Comparison of ENCODE assay signal across 11 cellular contexts in the genomic region with DNA sequence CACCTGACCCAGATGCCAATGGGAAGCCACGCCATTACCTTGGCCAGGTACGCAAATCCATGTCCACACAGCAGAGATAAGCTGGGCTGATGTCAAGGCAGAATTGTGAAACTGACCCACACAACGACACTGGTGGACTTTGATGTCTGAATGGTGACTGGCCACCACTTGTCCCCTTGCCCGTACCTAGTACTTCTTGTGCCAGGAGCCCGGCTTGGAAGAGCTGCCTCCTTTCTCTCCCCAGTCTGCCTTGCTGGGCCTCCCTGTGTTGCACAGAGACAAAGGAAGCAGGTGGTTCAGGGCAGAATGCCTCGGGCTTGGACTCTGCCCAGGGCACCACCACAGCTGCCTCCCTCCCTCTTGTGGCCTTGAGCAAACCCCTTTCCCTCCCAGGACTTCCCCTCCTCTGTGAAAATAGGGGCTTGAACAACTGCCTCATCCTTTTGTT. TPM values are rescaled to one million over a fixed set of nuclear protein-coding genes. Genes with fewer than 3 reads are reported as not detected.
DNase-seq lines count a peak whose midpoint lies in the region; ATAC-seq and TF ChIP-seq lines count a peak whose summit lies in the region.
"Had no signal": no experiment of that assay in that cellular context is flagged by ENCODE, and none has a peak within 500 bp of the region (broad histone marks: within the 10 kb centered on the region; RNA-seq: fewer than 3 reads in every experiment).

No MANE protein-coding gene starts in this region.

- H3K27me3 Mint-ChIP-seq in CD8-positive, alpha-beta T cell (ENCODE audit: low read depth) = no peaks in the 10 kb centered on the region
- no peaks in the 10 kb centered on the region for H3K27me3 Mint-ChIP-seq in naive thymus-derived CD4-positive, alpha-beta T cell
- H3K27me3 Mint-ChIP-seq in T-helper 17 cell = no peaks in the 10 kb centered on the region

- DNase-seq in CD8-positive, alpha-beta T cell = no peak
- DNase-seq in NCI-H146 treated with DMSO at 0.1 percent for 48 hours (lab: John Stamatoyannopoulos, UW; ENCODE audit: unreplicated experiment) = peak; percentile 51
- peak; percentile 84 for DNase-seq in colonic mucosa
- no peak for DNase-seq in naive thymus-derived CD4-positive, alpha-beta T cell
- no peak for DNase-seq in omental fat pad (ENCODE audit: low spot score)
- no peak for DNase-seq in T-helper 17 cell
- DNase-seq in NCI-H1048 (lab: John Stamatoyannopoulos, UW) = no peak
- DNase-seq in lower leg skin (ENCODE audit: low spot score in 2 of 2) = no peak
- DNase-seq: NCI-H226 had no signal

- H3K36me3 Mint-ChIP-seq in CD8-positive, alpha-beta T cell = peaks cover 76% of the 10 kb centered on the region
- peaks cover 10 to 38% (median 11%) of the 10 kb centered on the region in 5 donors for H3K36me3 Mint-ChIP-seq in naive thymus-derived CD4-positive, alpha-beta T cell
- peaks cover 7% of the 10 kb centered on the region for H3K36me3 Mint-ChIP-seq in T-helper 17 cell (ENCODE audit: low read depth)

- peaks cover 62% of the 10 kb centered on the region for H3K4me1 ChIP-seq in CD8-positive, alpha-beta T cell (ENCODE audit: insufficient read depth, low read length)
- peaks cover 24% of the 10 kb centered on the region for H3K4me1 ChIP-seq in colonic mucosa
- peaks cover 6 to 35% of the 10 kb centered on the region in 2 donors for H3K4me1 ChIP-seq in naive thymus-derived CD4-positive, alpha-beta T cell (ENCODE audit: control insufficient read depth in 2 of 2, insufficient read depth in 2 of 2, low read length in 2 of 2)

- no peak overlapping the region for H3K4me3 Mint-ChIP-seq in CD8-positive, alpha-beta T cell
- H3K4me3 Mint-ChIP-seq in naive thymus-derived CD4-positive, alpha-beta T cell = peak overlapping the region in 1 of 10 donors; percentile 2
- no peak overlapping the region for H3K4me3 Mint-ChIP-seq in T-helper 17 cell

- POLR2A ChIA-PET in CD8-positive, alpha-beta T cell (lab: Charles Lee) = interaction anchor here (1.3 kb wide), 1 partner anchor 11 kb away, joined by 3 read pairs; no protein-coding TSS in a partner anchor
- POLR2A ChIA-PET in naive thymus-derived CD4-positive, alpha-beta T cell (lab: Charles Lee) = interaction anchor here (0.7 to 2.2 kb wide), 2 partner anchors 12 to 356 kb away, joined by 3 to 9 read pairs; no protein-coding TSS in a partner anchor

- no peak for TF ChIP-seq CTCF in CD8-positive, alpha-beta T cell (IDR thresholded peaks at IDR 0.05)
- no peak for TF ChIP-seq CTCF in colonic mucosa (IDR thresholded peaks at IDR 0.05)
- no peak for TF ChIP-seq CTCF in omental fat pad (IDR thresholded peaks at IDR 0.05)
- TF ChIP-seq CTCF in lower leg skin (IDR thresholded peaks at IDR 0.05) = no peak

- H3K9me3 ChIP-seq in CD8-positive, alpha-beta T cell (ENCODE audit: low read length) = no peaks in the 10 kb centered on the region
- no peaks in the 10 kb centered on the region for H3K9me3 ChIP-seq in colonic mucosa
- no peaks in the 10 kb centered on the region for H3K9me3 ChIP-seq in naive thymus-derived CD4-positive, alpha-beta T cell (ENCODE audit: control insufficient read depth in 2 of 3, low read length in 3 of 3)
- no peaks in the 10 kb centered on the region for H3K9me3 ChIP-seq in T-helper 17 cell (ENCODE audit: control insufficient read depth, low read length, poor library complexity, severe bottlenecking)

- peaks cover 60% of the 10 kb centered on the region for H3K36me3 ChIP-seq in CD8-positive, alpha-beta T cell (ENCODE audit: insufficient read depth, low read length)
- H3K36me3 ChIP-seq in colonic mucosa = peaks cover 27% of the 10 kb centered on the region
- H3K36me3 ChIP-seq in naive thymus-derived CD4-positive, alpha-beta T cell (ENCODE audit: control insufficient read depth in 2 of 3, insufficient read depth in 3 of 3, low read length in 3 of 3) = peaks cover 5 to 73% (median 32%) of the 10 kb centered on the region in 3 experiments

- no peak for TF ChIP-seq POLR2A in lower leg skin (IDR thresholded peaks at IDR 0.05)

- H3K9ac ChIP-seq in colonic mucosa (ENCODE audit: low read depth in 2 of 2, low read length in 2 of 2) = peak overlapping the region; percentile 37 to 57

- intact Hi-C loops in CD8-positive, alpha-beta T cell (cut with DNase I, micrococcal nuclease) = no loop called here
- intact Hi-C loops in colonic mucosa (cut with DNase I) = no loop called here
- intact Hi-C loops in naive thymus-derived CD4-positive, alpha-beta T cell (cut with micrococcal nuclease) = no loop called here
- intact Hi-C loops in lower leg skin (cut with DNase I; ENCODE audit: low total_unique reads) = no loop called here

- no peak overlapping the region for H3K27ac ChIP-seq in CD8-positive, alpha-beta T cell (ENCODE audit: low read depth, low read length)
- peak overlapping the region; percentile 46 for H3K27ac ChIP-seq in colonic mucosa
- H3K27ac ChIP-seq in naive thymus-derived CD4-positive, alpha-beta T cell (ENCODE audit: low read depth, low read length) = peak overlapping the region; percentile 3
- H3K27ac ChIP-seq: HL-60 had no signal

- no peak for ATAC-seq in CD8-positive, alpha-beta T cell
- no peak for ATAC-seq in naive thymus-derived CD4-positive, alpha-beta T cell
- ATAC-seq in omental fat pad (ENCODE audit: low FRiP score) (no peak), T-helper 17 cell (no peak)
- ATAC-seq: SK-N-SH treated with all-trans-retinoic acid at 6 μM for 48 hours had no signal

- H3K4me3 ChIP-seq in CD8-positive, alpha-beta T cell (ENCODE audit: low read depth, low read length) = no peak overlapping the region
- H3K4me3 ChIP-seq in colonic mucosa = no peak overlapping the region
- H3K4me3 ChIP-seq in naive thymus-derived CD4-positive, alpha-beta T cell (ENCODE audit: low read length) = no peak overlapping the region
- H3K4me3 ChIP-seq in lower leg skin (ENCODE audit: low read depth, poor library complexity, severe bottlenecking) = no peak overlapping the region

- CTCF ChIA-PET in CD8-positive, alpha-beta T cell (lab: Charles Lee) = interaction anchor here (0.8 to 8.4 kb wide), 6 partner anchors 12 to 162 kb away, joined by 3 to 80 read pairs (median 10); no protein-coding TSS in a partner anchor
- CTCF ChIA-PET in naive thymus-derived CD4-positive, alpha-beta T cell (lab: Charles Lee) = interaction anchor here (0.7 to 2.0 kb wide), 6 partner anchors 8 to 129 kb away, joined by 3 to 6 read pairs (median 4); no protein-coding TSS in a partner anchor

- H3K9me3 Mint-ChIP-seq in CD8-positive, alpha-beta T cell = no peaks in the 10 kb centered on the region
- H3K9me3 Mint-ChIP-seq in naive thymus-derived CD4-positive, alpha-beta T cell = no peaks in the 10 kb centered on the region

- H3K4me1 Mint-ChIP-seq in CD8-positive, alpha-beta T cell (ENCODE audit: low read depth) = peaks cover 48% of the 10 kb centered on the region
- peaks cover 30 to 62% (median 40%) of the 10 kb centered on the region in 7 donors for H3K4me1 Mint-ChIP-seq in naive thymus-derived CD4-positive, alpha-beta T cell
- peaks cover 22% of the 10 kb centered on the region for H3K4me1 Mint-ChIP-seq in T-helper 17 cell

- WGBS in lower leg skin, 2 donors = 70 to 71% methylated on average over 6 of the region's 6 CpGs

- H3K27me3 ChIP-seq in CD8-positive, alpha-beta T cell (ENCODE audit: insufficient read depth, low read length) = no peaks in the 10 kb centered on the region
- no peaks in the 10 kb centered on the region for H3K27me3 ChIP-seq in colonic mucosa
- H3K27me3 ChIP-seq in naive thymus-derived CD4-positive, alpha-beta T cell (ENCODE audit: control insufficient read depth in 2 of 2, insufficient read depth in 2 of 2, low read length in 2 of 2) = no peaks in the 10 kb centered on the region

- peak overlapping the region; percentile 66 for H3K27ac Mint-ChIP-seq in CD8-positive, alpha-beta T cell
- peak overlapping the region in 4 of 9 donors; percentile 45 to 84 (median 70) for H3K27ac Mint-ChIP-seq in naive thymus-derived CD4-positive, alpha-beta T cell
- no peak overlapping the region for H3K27ac Mint-ChIP-seq in T-helper 17 cell

RNA-seq across cellular contexts. Expression of gene PTGES2, which starts 23.3 kb away (rescaled TPM):
- total RNA-seq in CD8-positive, alpha-beta T cell = 10 to 100 TPM; 38.8 to 44.6 TPM
- total RNA-seq in colonic mucosa (100 to 1,000 TPM in 1 of 2 donors, 10 to 100 TPM in 1; 93.7 to 142 TPM), omental fat pad (10 to 100 TPM; 34.6 to 59.4 (median 53.0) TPM), T-helper 17 cell (10 to 100 TPM; 46.4 to 58.2 TPM), lower leg skin (10 to 100 TPM; 32.6 to 66.5 (median 56.3) TPM)
- total RNA-seq in naive thymus-derived CD4-positive, alpha-beta T cell = 10 to 100 TPM; 52.0 to 70.8 (median 61.3) TPM
- 10 to 100 TPM; 32.3 to 36.1 TPM for polyA plus RNA-seq in naive thymus-derived CD4-positive, alpha-beta T cell

RNA-seq across cellular contexts. Expression of gene SLC25A25, which starts 36.2 kb away (rescaled TPM):
- total RNA-seq in CD8-positive, alpha-beta T cell = 10 to 100 TPM; 12.1 to 12.2 TPM
- total RNA-seq in colonic mucosa (10 to 100 TPM; 12.3 to 19.7 TPM), omental fat pad (100 to 1,000 TPM in 2 of 4 donors, 10 to 100 TPM in 2; 37.8 to 147 (median 102) TPM), T-helper 17 cell (10 to 100 TPM; 16.3 to 20.4 TPM), lower leg skin (10 to 100 TPM; 26.4 to 40.3 (median 32.0) TPM)
- 10 to 100 TPM; 12.4 to 26.3 (median 15.1) TPM for total RNA-seq in naive thymus-derived CD4-positive, alpha-beta T cell
- 10 to 100 TPM in 1 of 2 donors, 1 to 10 TPM in 1; 8.4 to 14.7 TPM for polyA plus RNA-seq in naive thymus-derived CD4-positive, alpha-beta T cell

RNA-seq across cellular contexts. Expression of gene NAIF1, which starts 37.1 kb away (rescaled TPM):
- total RNA-seq in CD8-positive, alpha-beta T cell = 10 to 100 TPM; 14.4 to 15.0 TPM
- 10 to 100 TPM; 10.8 to 11.6 TPM for total RNA-seq in colonic mucosa
- 10 to 100 TPM; 10.7 to 13.3 (median 11.8) TPM for total RNA-seq in naive thymus-derived CD4-positive, alpha-beta T cell
- polyA plus RNA-seq in naive thymus-derived CD4-positive, alpha-beta T cell = 10 to 100 TPM in 1 of 2 donors, 1 to 10 TPM in 1; 8.6 to 14.8 TPM
- 10 to 100 TPM in 1 of 4 donors, 1 to 10 TPM in 3; 5.3 to 13.1 (median 6.7) TPM for total RNA-seq in omental fat pad
- total RNA-seq in T-helper 17 cell = 10 to 100 TPM; 11.6 to 15.2 TPM
- 10 to 100 TPM in 1 of 4 donors, 1 to 10 TPM in 3; 8.6 to 10.8 (median 9.6) TPM for total RNA-seq in lower leg skin

RNA-seq across cellular contexts. Expression of gene LCN2, which starts 45.1 kb away (rescaled TPM):
- not detected for total RNA-seq in CD8-positive, alpha-beta T cell
- 100 to 1,000 TPM; 162 to 374 TPM for total RNA-seq in colonic mucosa
- not detected for total RNA-seq in naive thymus-derived CD4-positive, alpha-beta T cell
- not detected for polyA plus RNA-seq in naive thymus-derived CD4-positive, alpha-beta T cell
- 1 to 10 TPM in 2 of 4 donors, not detected in 2; 1.7 TPM for total RNA-seq in omental fat pad
- 1 to 10 TPM in 1 of 2 donors, not detected in 1; 9.3 TPM for total RNA-seq in T-helper 17 cell
- total RNA-seq in lower leg skin = 10 to 100 TPM in 2 of 4 donors, 1 to 10 TPM in 2; 3.7 to 33.8 (median 19.1) TPM

RNA-seq across cellular contexts. Expression of gene BBLN, which starts 55.9 kb away (rescaled TPM):
- total RNA-seq in CD8-positive, alpha-beta T cell = 10 to 100 TPM; 56.6 to 67.4 TPM
- total RNA-seq in colonic mucosa (10 to 100 TPM; 47.5 to 53.0 TPM), omental fat pad (100 to 1,000 TPM; 117 to 174 (median 138) TPM), T-helper 17 cell (10 to 100 TPM; 71.0 to 87.9 TPM), lower leg skin (100 to 1,000 TPM; 288 to 606 (median 392) TPM)
- total RNA-seq in naive thymus-derived CD4-positive, alpha-beta T cell = 10 to 100 TPM; 42.7 to 87.8 (median 48.0) TPM
- 100 to 1,000 TPM in 1 of 2 donors, 10 to 100 TPM in 1; 99.2 to 102 TPM for polyA plus RNA-seq in naive thymus-derived CD4-positive, alpha-beta T cell

Comparison
In these comparisons a context has a peak if more than half of its experiments do, and no peak if none do; other contexts are left out.
1. DNase-seq: peak in NCI-H146 treated with DMSO at 0.1 percent for 48 hours (single experiment) and colonic mucosa (single experiment); none in CD8-positive, alpha-beta T cell (0 of 7), naive thymus-derived CD4-positive, alpha-beta T cell (0 of 9), omental fat pad (single experiment), T-helper 17 cell (0 of 3), NCI-H1048 (single experiment) and lower leg skin (0 of 2).